21 cellular contexts compared by ENCODE assay signal in genomic region chr1:152186556-152187285, GRCh38. TPM values are rescaled to one million over a fixed set of nuclear protein-coding genes. Genes with fewer than 3 reads are reported as not detected.
"Had no signal": no experiment of that assay in that cellular context is flagged by ENCODE, and none has a peak within 500 bp of the region (broad histone marks: within the 10 kb centered on the region; RNA-seq: fewer than 3 reads in every experiment).

No MANE protein-coding gene starts in this region.

- H3K9me3 Mint-ChIP-seq: activated CD4-positive, alpha-beta memory T cell treated with anti-CD3 and anti-CD28 coated beads, Interleukin-2, amount 10 ng/mL, durations not matched to agents 7 days and 5 days; activated naive CD8-positive, alpha-beta T cell treated with anti-CD3 and anti-CD28 coated beads for 36 hours; natural killer cell treated with Interleukin-12 subunit alpha and Interleukin-12 subunit beta and Interleukin-15 and Interleukin-18, amount 100 ng/mL, for 72 hours; stimulated activated naive B cell treated with anti-CD40 and anti-IgM and Interleukin-4, amounts not matched to agents 10 μg/mL and 1 μg/mL and 100 μg/mL, for 72 hours; T-cell; type B pancreatic cell had no signal

- ATAC-seq: natural killer cell treated with Interleukin-12 subunit alpha and Interleukin-12 subunit beta and Interleukin-15 and Interleukin-18, amount 100 ng/mL, for 72 hours; right lobe of liver; stimulated activated naive B cell treated with anti-CD40 and anti-IgM and Interleukin-4, amounts not matched to agents 10 μg/mL and 1 μg/mL and 100 μg/mL, for 72 hours; T-cell had no signal

- H3K36me3 ChIP-seq: cardiac muscle cell, right lobe of liver, spleen, suprapubic skin had no signal

- H3K27ac Mint-ChIP-seq: activated CD4-positive, alpha-beta memory T cell treated with anti-CD3 and anti-CD28 coated beads, Interleukin-2, amount 10 ng/mL, durations not matched to agents 7 days and 5 days; activated naive CD8-positive, alpha-beta T cell treated with anti-CD3 and anti-CD28 coated beads for 36 hours; natural killer cell treated with Interleukin-12 subunit alpha and Interleukin-12 subunit beta and Interleukin-15 and Interleukin-18, amount 100 ng/mL, for 72 hours; progenitor cell of endocrine pancreas; stimulated activated naive B cell treated with anti-CD40 and anti-IgM and Interleukin-4, amounts not matched to agents 10 μg/mL and 1 μg/mL and 100 μg/mL, for 72 hours; T-cell; type B pancreatic cell had no signal

- FAIRE-seq: colon had no signal

- H3K27me3 ChIP-seq: cardiac muscle cell, right lobe of liver, suprapubic skin had no signal

- H3K36me3 Mint-ChIP-seq: activated naive CD8-positive, alpha-beta T cell treated with anti-CD3 and anti-CD28 coated beads for 36 hours; natural killer cell treated with Interleukin-12 subunit alpha and Interleukin-12 subunit beta and Interleukin-15 and Interleukin-18, amount 100 ng/mL, for 72 hours; stimulated activated naive B cell treated with anti-CD40 and anti-IgM and Interleukin-4, amounts not matched to agents 10 μg/mL and 1 μg/mL and 100 μg/mL, for 72 hours; T-cell; type B pancreatic cell had no signal

- H3K4me3 Mint-ChIP-seq: activated CD4-positive, alpha-beta memory T cell treated with anti-CD3 and anti-CD28 coated beads, Interleukin-2, amount 10 ng/mL, durations not matched to agents 7 days and 5 days; activated naive CD8-positive, alpha-beta T cell treated with anti-CD3 and anti-CD28 coated beads for 36 hours; natural killer cell treated with Interleukin-12 subunit alpha and Interleukin-12 subunit beta and Interleukin-15 and Interleukin-18, amount 100 ng/mL, for 72 hours; stimulated activated naive B cell treated with anti-CD40 and anti-IgM and Interleukin-4, amounts not matched to agents 10 μg/mL and 1 μg/mL and 100 μg/mL, for 72 hours; T-cell; type B pancreatic cell had no signal

- H3K27ac ChIP-seq: cardiac muscle cell, right lobe of liver, spleen, suprapubic skin, VCaP had no signal

- DNase-seq: activated CD4-positive, alpha-beta memory T cell treated with anti-CD3 and anti-CD28 coated beads, Interleukin-2, amount 10 ng/mL, durations not matched to agents 7 days and 5 days; activated gamma-delta T cell treated with Interleukin-2 at 50 U/mL for 16 hours; activated naive CD8-positive, alpha-beta T cell treated with anti-CD3 and anti-CD28 coated beads for 36 hours; activated T-cell treated with anti-CD3 and anti-CD28 coated beads, Interleukin-2, amount 50 U/mL, for 48 hours; anterior cingulate cortex; hypothalamus; nucleus accumbens; right lobe of liver; spleen; stimulated activated CD4-positive, alpha-beta T cell treated with anti-CD3 and anti-CD28 coated beads, Interleukin-2, amount 100 ng/mL, for 24 hours; stimulated activated naive B cell treated with anti-CD40 and anti-IgM and Interleukin-4, amounts not matched to agents 10 μg/mL and 1 μg/mL and 100 μg/mL, for 72 hours; T-cell; T1000 had no signal

- H3K9me3 ChIP-seq: right lobe of liver, spleen, suprapubic skin had no signal

- H3K4me3 ChIP-seq: cardiac muscle cell, right lobe of liver, spleen, suprapubic skin had no signal

RNA-seq across cellular contexts. Expression of gene RPTN, which starts 27.7 kb away (rescaled TPM):
- total RNA-seq: activated CD4-positive, alpha-beta memory T cell treated with anti-CD3 and anti-CD28 coated beads, Interleukin-2, amount 10 ng/mL, durations not matched to agents 7 days and 5 days; activated naive CD8-positive, alpha-beta T cell treated with anti-CD3 and anti-CD28 coated beads for 36 hours; cardiac muscle cell; glomerular endothelial cell; natural killer cell treated with Interleukin-12 subunit alpha and Interleukin-12 subunit beta and Interleukin-15 and Interleukin-18, amount 100 ng/mL, for 72 hours; progenitor cell of endocrine pancreas; right lobe of liver; spleen; T-cell had no signal
- polyA plus RNA-seq: cardiac muscle cell, spleen had no signal

RNA-seq across cellular contexts. Expression of gene HRNR, which starts 37.3 kb away (rescaled TPM):
- total RNA-seq: activated CD4-positive, alpha-beta memory T cell treated with anti-CD3 and anti-CD28 coated beads, Interleukin-2, amount 10 ng/mL, durations not matched to agents 7 days and 5 days; activated naive CD8-positive, alpha-beta T cell treated with anti-CD3 and anti-CD28 coated beads for 36 hours; cardiac muscle cell; glomerular endothelial cell; natural killer cell treated with Interleukin-12 subunit alpha and Interleukin-12 subunit beta and Interleukin-15 and Interleukin-18, amount 100 ng/mL, for 72 hours; progenitor cell of endocrine pancreas; right lobe of liver; spleen; suprapubic skin; T-cell had no signal
- polyA plus RNA-seq: cardiac muscle cell had no signal
